Comparison of ENCODE assay signal across 1 cellular context in genomic region chr2:135732561-135732960, GRCh38.
TF ChIP-seq lines count a peak whose summit lies in the region.

No MANE protein-coding gene starts in this region.

TF ChIP-seq in H1, 55 proteins besides CTCF, POLR2A, EP300 and RAD21 (continued from another document):
- TF ChIP-seq CHD7 (IDR thresholded peaks at IDR 0.05; ENCODE audit: insufficient replicate concordance, low read length) (no peak), EGR1 (IDR thresholded peaks at IDR 0.05; ENCODE audit: borderline replicate concordance, low read depth, low read length) (no peak), SP1 (IDR thresholded peaks at IDR 0.05; ENCODE audit: low read depth, low read length) (no peak), ATF2 (IDR thresholded peaks at IDR 0.05; ENCODE audit: low read length) (no peak), BACH1 (IDR thresholded peaks at IDR 0.05; ENCODE audit: low read length) (no peak), ZNF274 (IDR thresholded peaks at IDR 0.05; ENCODE audit: borderline replicate concordance, extremely low read depth, low read length) (no peak), SIX5 (IDR thresholded peaks at IDR 0.05; ENCODE audit: low read depth, low read length) (no peak), POLR2AphosphoS5 (IDR thresholded peaks at IDR 0.05; ENCODE audit: low read depth, low read length) (no peak), KDM4A (IDR thresholded peaks at IDR 0.05; ENCODE audit: low read depth, low read length, severe bottlenecking) (no peak), YY1 (IDR thresholded peaks at IDR 0.05; ENCODE audit: low read depth, low read length) (no peak), MAX (IDR thresholded peaks at IDR 0.05) (no peak), SP2 (IDR thresholded peaks at IDR 0.05; ENCODE audit: low read length) (no peak), FOSL1 (IDR thresholded peaks at IDR 0.05; ENCODE audit: insufficient read depth, low read depth, low read length) (no peak)
